In genomic region chr3:27659279-27660021, GRCh38 we compare ENCODE assay signal across 8 cellular contexts.
A peak's percentile ranks its signal among the peaks of the same experiment; 100 is the strongest.
DNase-seq lines count a peak whose midpoint lies in the region; ATAC-seq and TF ChIP-seq lines count a peak whose summit lies in the region.

No MANE protein-coding gene starts in this region.

- ATAC-seq in GM18511 (IDR thresholded peaks at IDR 0.05; ENCODE audit: unreplicated experiment), result peak; percentile 87
- peak; percentile 83 for ATAC-seq in HG02885 (IDR thresholded peaks at IDR 0.05; ENCODE audit: poor library complexity, unreplicated experiment)
- peak; percentile 64 for ATAC-seq in activated CD8-positive, alpha-beta memory T cell treated with anti-CD3 and anti-CD28 coated beads, Interleukin-2, amount 10 ng/mL, durations not matched to agents 7 days and 5 days

- no peak overlapping the region for H3K27ac Mint-ChIP-seq in activated CD8-positive, alpha-beta memory T cell treated with anti-CD3 and anti-CD28 coated beads, Interleukin-2, amount 10 ng/mL, durations not matched to agents 7 days and 5 days

- H3K4me2 ChIP-seq in parathyroid adenoma (ENCODE audit: low read length), result no peak overlapping the region

- H3K4me1 ChIP-seq in parathyroid adenoma, result no peaks in the 10 kb centered on the region

- no peak overlapping the region for H2AFZ ChIP-seq in parathyroid adenoma

- no peak overlapping the region for H3K9ac ChIP-seq in parathyroid adenoma

- DNase-seq in AG20443 (ENCODE audit: low spot score) (peak; percentile 66), NCI-H446 treated with DMSO at 0.1 percent for 48 hours (lab: John Stamatoyannopoulos, UW) (peak; percentile 1), fibroblast of mammary gland (ENCODE audit: low read depth) (peak; percentile 62), epidermal melanocyte (ENCODE audit: insufficient read length, low spot score) (no peak)
- DNase-seq in activated CD8-positive, alpha-beta memory T cell treated with anti-CD3 and anti-CD28 coated beads, Interleukin-2, amount 10 ng/mL, durations not matched to agents 7 days and 5 days, result peak; percentile 54

- peaks cover 11% of the 10 kb centered on the region for H3K4me1 Mint-ChIP-seq in activated CD8-positive, alpha-beta memory T cell treated with anti-CD3 and anti-CD28 coated beads, Interleukin-2, amount 10 ng/mL, durations not matched to agents 7 days and 5 days

- CTCF ChIA-PET in activated CD8-positive, alpha-beta memory T cell treated with anti-CD3 and anti-CD28 coated beads, Interleukin-2, amount 10 ng/mL, durations not matched to agents 7 days and 5 days (lab: Charles Lee), result interaction anchor here (0.7 to 2.6 kb wide), 7 partner anchors 9 to 176 kb away, joined by 3 to 8 read pairs (median 3); partner anchors contain the start of gene SLC4A7

- peak; percentile 89 for TF ChIP-seq CTCF in fibroblast of mammary gland (conservative IDR thresholded peaks at IDR 0.05; ENCODE audit: control insufficient read depth, insufficient read depth, low read depth, low read length)
- peak; percentile 83 for TF ChIP-seq CTCF in parathyroid adenoma (IDR thresholded peaks at IDR 0.05)

- no peak overlapping the region for H3K4me3 ChIP-seq in fibroblast of mammary gland (ENCODE audit: control insufficient read depth, low read depth, low read length)
- H3K4me3 ChIP-seq in parathyroid adenoma (ENCODE audit: low read depth, low read length), result no peak overlapping the region

- H3K9me3 Mint-ChIP-seq in activated CD8-positive, alpha-beta memory T cell treated with anti-CD3 and anti-CD28 coated beads, Interleukin-2, amount 10 ng/mL, durations not matched to agents 7 days and 5 days (ENCODE audit: low read depth), result no peaks in the 10 kb centered on the region

- H3K79me2 ChIP-seq in parathyroid adenoma, result no peaks in the 10 kb centered on the region

- no peak overlapping the region for H3K4me3 Mint-ChIP-seq in activated CD8-positive, alpha-beta memory T cell treated with anti-CD3 and anti-CD28 coated beads, Interleukin-2, amount 10 ng/mL, durations not matched to agents 7 days and 5 days

- H3K36me3 ChIP-seq in parathyroid adenoma (ENCODE audit: control insufficient read depth, insufficient read depth, low read length), result no peaks in the 10 kb centered on the region

- H3K27me3 ChIP-seq in parathyroid adenoma (ENCODE audit: control insufficient read depth, insufficient read depth, low read length), result no peaks in the 10 kb centered on the region

- peaks cover 5% of the 10 kb centered on the region for H3K36me3 Mint-ChIP-seq in activated CD8-positive, alpha-beta memory T cell treated with anti-CD3 and anti-CD28 coated beads, Interleukin-2, amount 10 ng/mL, durations not matched to agents 7 days and 5 days

- no peaks in the 10 kb centered on the region for H3K9me3 ChIP-seq in parathyroid adenoma (ENCODE audit: control insufficient read depth, low read length)

- H3K27ac ChIP-seq in parathyroid adenoma, result no peak overlapping the region

- no peaks in the 10 kb centered on the region for H3K27me3 Mint-ChIP-seq in activated CD8-positive, alpha-beta memory T cell treated with anti-CD3 and anti-CD28 coated beads, Interleukin-2, amount 10 ng/mL, durations not matched to agents 7 days and 5 days
